ENCODE assay signal across 19 cellular contexts in genomic region chr11:113201055-113201818, GRCh38.
A peak's percentile ranks its signal among the peaks of the same experiment; 100 is the strongest.
DNase-seq lines count a peak whose midpoint lies in the region; ATAC-seq, FAIRE-seq and TF ChIP-seq lines count a peak whose summit lies in the region.
"Had no signal": no experiment of that assay in that cellular context is flagged by ENCODE, and none has a peak within 500 bp of the region (broad histone marks: within the 10 kb centered on the region; RNA-seq: fewer than 3 reads in every experiment).

No MANE protein-coding gene starts in this region.

- no peak overlapping the region for H3K9ac ChIP-seq in SK-N-SH

- TF ChIP-seq EP300 in SK-N-SH (IDR thresholded peaks at IDR 0.05; ENCODE audit: borderline replicate concordance in 1 of 2, low read depth in 1 of 2, low read length in 1 of 2), result peak in 1 of 2 experiments; percentile 56; a peak in 1 of 4 replicates
- no peak for TF ChIP-seq EP300 in sigmoid colon (IDR thresholded peaks at IDR 0.05)

- ATAC-seq in SK-N-SH treated with all-trans-retinoic acid at 6 μM for 48 hours (no peak; the same call in 2 of the 3 replicates), GM19395 (IDR thresholded peaks at IDR 0.05; ENCODE audit: unreplicated experiment) (no peak), HG02870 (IDR thresholded peaks at IDR 0.05; ENCODE audit: unreplicated experiment) (no peak)
- ATAC-seq: activated T-cell treated with anti-CD3 and anti-CD28 coated beads, Interleukin-2, amount 50 U/mL, for 4 hours; left cardiac atrium; PC-3; psoas muscle; stimulated activated naive CD8-positive, alpha-beta T cell treated with anti-CD3 and anti-CD28 coated beads, Interleukin-15, Interleukin-2, amounts not matched to agents 100 U/mL and 50 U/mL, for 24 hours had no signal

- H4K20me1 ChIP-seq in SK-N-SH (ENCODE audit: insufficient read depth), result no peaks in the 10 kb centered on the region

- H3K79me2 ChIP-seq in SK-N-SH (ENCODE audit: insufficient read depth), result no peaks in the 10 kb centered on the region

- TF ChIP-seq CTCF in SK-N-SH (IDR thresholded peaks at IDR 0.05), result no peak
- TF ChIP-seq CTCF in sigmoid colon (IDR thresholded peaks at IDR 0.05), result no peak

- H3K27ac ChIP-seq in SK-N-SH (ENCODE audit: low read depth in 2 of 2, low read length in 1 of 2), result peak overlapping the region in 1 of 2 experiments; percentile 93; a peak in 2 of 4 replicates
- H3K27ac ChIP-seq in sigmoid colon, result no peak overlapping the region
- H3K27ac ChIP-seq: psoas muscle had no signal

- 65% methylated on average over 10 of the region's 12 CpGs for WGBS in SK-N-SH (ENCODE audit: low lambda C conversion rate)
- WGBS in sigmoid colon, 2 donors, result 71 to 82% methylated on average over 12 of the region's 12 CpGs

- H3F3A ChIP-seq in SK-N-SH (replicated peaks; ENCODE audit: insufficient read depth), result no peaks in the 10 kb centered on the region

- TF ChIP-seq POLR2A in sigmoid colon (IDR thresholded peaks at IDR 0.05), result no peak

- no peak; the same call in 1 of the 2 replicates for TF ChIP-seq RAD21 in SK-N-SH (IDR thresholded peaks at IDR 0.05; ENCODE audit: low read length)

- no peak for FAIRE-seq in frontal cortex (lab: Jason Lieb, UNC)
- FAIRE-seq: TTC549 had no signal

- DNase-seq in SK-N-SH, result peak; percentile 72
- DNase-seq in SK-N-DZ (ENCODE audit: low spot score), result peak; percentile 82
- DNase-seq in iPS-NIHi7 (ENCODE audit: extremely low spot score), result peak; percentile 33
- no peak for DNase-seq in sigmoid colon
- DNase-seq in frontal cortex (ENCODE audit: low spot score in 2 of 2), result no peak
- DNase-seq: activated naive CD8-positive, alpha-beta T cell treated with anti-CD3 and anti-CD28 coated beads, Interleukin-2, amount 10 ng/mL, durations not matched to agents 7 days and 5 days; activated T-cell treated with anti-CD3 and anti-CD28 coated beads, Interleukin-2, amount 50 U/mL, for 4 hours; effector memory CD4-positive, alpha-beta T cell; hippocampal formation; KG1; left cardiac atrium; NCI-H1092; PC-3; psoas muscle; stimulated activated naive CD8-positive, alpha-beta T cell treated with anti-CD3 and anti-CD28 coated beads, Interleukin-15, Interleukin-2, amounts not matched to agents 100 U/mL and 50 U/mL, for 24 hours had no signal

- H3K36me3 ChIP-seq in SK-N-SH (replicated peaks in 1 of 2; ENCODE audit: control insufficient read depth in 1 of 2, insufficient read depth in 2 of 2, low read length in 1 of 2) (peaks cover 0 to 7% of the 10 kb centered on the region in 2 experiments), sigmoid colon (no peaks in the 10 kb centered on the region)

- no peaks in the 10 kb centered on the region for H3K9me3 ChIP-seq in SK-N-SH
- H3K9me3 ChIP-seq in sigmoid colon, result no peaks in the 10 kb centered on the region
- H3K9me3 ChIP-seq: psoas muscle had no signal

- no peaks in the 10 kb centered on the region for H3K9me2 ChIP-seq in SK-N-SH

- intact Hi-C loops in sigmoid colon (cut with DNase I), result no loop called here

- CTCF ChIA-PET in SK-N-SH (lab: Yijun Ruan, JAX), result interaction anchor here (1.2 to 2.5 kb wide), 2 partner anchors 86 to 89 kb away, joined by 4 to 10 read pairs; no protein-coding TSS in a partner anchor

- H3K27me3 ChIP-seq in SK-N-SH (ENCODE audit: insufficient read depth), result no peaks in the 10 kb centered on the region
- no peaks in the 10 kb centered on the region for H3K27me3 ChIP-seq in sigmoid colon

- H3K4me3 ChIP-seq in SK-N-SH (ENCODE audit: low read depth in 2 of 2, low read length in 1 of 2), result no peak overlapping the region
- H3K4me3 ChIP-seq in sigmoid colon, result no peak overlapping the region
- H3K4me3 ChIP-seq: psoas muscle had no signal

- POLR2A ChIA-PET in SK-N-SH (lab: Yijun Ruan, JAX), result interaction anchor here (0.6 kb wide), 1 partner anchor 33 kb away, joined by 3 read pairs; no protein-coding TSS in a partner anchor

- H3K4me1 ChIP-seq in SK-N-SH (ENCODE audit: control insufficient read depth in 1 of 2, insufficient read depth in 2 of 2, low read depth in 1 of 2, low read length in 1 of 2) (peaks cover 0 to 49% of the 10 kb centered on the region in 2 experiments; a peak in 2 of 4 replicates), sigmoid colon (peaks cover 0 to 13% (median 5%) of the 10 kb centered on the region in 4 donors)
- H3K4me1 ChIP-seq: psoas muscle had no signal

- H3K4me2 ChIP-seq in SK-N-SH, result no peak overlapping the region

- no peak overlapping the region for H2AFZ ChIP-seq in SK-N-SH (ENCODE audit: low read depth)

TF ChIP-seq in SK-N-SH, 30 proteins besides CTCF, POLR2A, EP300 and RAD21:
- peak; percentile 46; the same call in 1 of the 2 replicates for TF ChIP-seq RFX5 (IDR thresholded peaks at IDR 0.05; ENCODE audit: low read length)
- TF ChIP-seq ELF1 (IDR thresholded peaks at IDR 0.05), result no peak
- no peak for TF ChIP-seq RXRA (IDR thresholded peaks at IDR 0.05; ENCODE audit: borderline replicate concordance, low read depth)
- no peak for TF ChIP-seq USF2 (IDR thresholded peaks at IDR 0.05; ENCODE audit: borderline replicate concordance, low read depth, low read length)
- peak; percentile 34; the same call in 1 of the 2 replicates for TF ChIP-seq GATA2 (CRISPR knock-in tag; IDR thresholded peaks at IDR 0.05)
- TF ChIP-seq RCOR1 (IDR thresholded peaks at IDR 0.05; ENCODE audit: low read length), result 0 out of 2 replicates have a peak, but pooled peaks have one; percentile 59
- peak; percentile 37; the same call in 1 of the 2 replicates for TF ChIP-seq MXI1 (IDR thresholded peaks at IDR 0.05; ENCODE audit: low read depth, low read length)

TF ChIP-seq in SK-N-SH treated with all-trans-retinoic acid at 6 μM for 48 hours, 23 proteins besides CTCF, POLR2A, EP300 and RAD21:
- TF ChIP-seq PPARA (CRISPR knock-in tag; IDR thresholded peaks at IDR 0.05; ENCODE audit: borderline replicate concordance), result no peak
- no peak for TF ChIP-seq OSR1 (CRISPR knock-in tag; IDR thresholded peaks at IDR 0.05)
- TF ChIP-seq POU6F1 (CRISPR knock-in tag; IDR thresholded peaks at IDR 0.05; ENCODE audit: borderline replicate concordance, low read depth), result no peak

Comparison
In these comparisons a context has a peak if more than half of its experiments do, and no peak if none do; other contexts are left out.
1. DNase-seq: peak in SK-N-SH (single experiment), SK-N-DZ (single experiment) and iPS-NIHi7 (single experiment); none in sigmoid colon (single experiment) and frontal cortex (0 of 2).